Comparison of ENCODE assay signal across 2 cellular contexts in the genomic region with DNA sequence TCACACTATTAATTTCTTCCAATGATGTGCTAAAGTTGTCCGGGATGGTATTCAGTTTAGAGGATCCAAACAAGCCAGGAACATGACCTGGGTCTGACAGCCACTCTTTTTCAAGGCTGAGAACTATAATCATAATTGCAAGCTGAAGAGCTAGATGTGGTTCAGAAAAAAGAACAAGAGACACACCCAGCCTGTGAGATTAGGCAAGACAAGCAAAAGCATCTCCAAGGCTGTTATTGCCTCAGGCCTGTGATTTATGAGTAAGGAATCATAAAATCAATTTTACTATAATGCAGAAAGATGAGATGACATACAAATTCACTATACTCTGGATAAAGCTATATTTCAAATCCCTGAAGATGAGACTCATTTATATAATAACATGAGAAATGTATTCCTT.
TF ChIP-seq lines count a peak whose summit lies in the region.

No MANE protein-coding gene starts in this region.

TF ChIP-seq in endothelial cell of umbilical vein, 7 proteins besides CTCF, POLR2A, EP300 and RAD21:
- no peak for TF ChIP-seq EZH2 (IDR thresholded peaks at IDR 0.05; ENCODE audit: borderline replicate concordance, low read depth, low read length, severe bottlenecking)
- no peak for TF ChIP-seq POLR2AphosphoS5 (IDR thresholded peaks at IDR 0.05; ENCODE audit: insufficient read depth, low read depth, low read length)
- TF ChIP-seq JUN (IDR thresholded peaks at IDR 0.05; ENCODE audit: borderline replicate concordance, insufficient read depth, insufficient read length, low read depth): no peak
- TF ChIP-seq, protein P1, sequence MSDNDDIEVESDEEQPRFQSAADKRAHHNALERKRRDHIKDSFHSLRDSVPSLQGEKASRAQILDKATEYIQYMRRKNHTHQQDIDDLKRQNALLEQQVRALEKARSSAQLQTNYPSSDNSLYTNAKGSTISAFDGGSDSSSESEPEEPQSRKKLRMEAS (IDR thresholded peaks at IDR 0.05; ENCODE audit: insufficient read depth, insufficient read length): no peak
- no peak for TF ChIP-seq FOS (IDR thresholded peaks at IDR 0.05; ENCODE audit: borderline replicate concordance, insufficient read depth, low read length)
- TF ChIP-seq MYC (IDR thresholded peaks at IDR 0.05; ENCODE audit: low read depth, low read length): no peak
- no peak for TF ChIP-seq GATA2 (IDR thresholded peaks at IDR 0.05; ENCODE audit: insufficient read depth, insufficient read length, low read depth, low read length)

TF ChIP-seq in HepG2, 621 proteins besides CTCF, POLR2A, EP300 and RAD21:
- TF ChIP-seq SMYD3 (CRISPR knock-in tag; IDR thresholded peaks at IDR 0.05) (no peak), FOSL2 (CRISPR knock-in tag; IDR thresholded peaks at IDR 0.05) (no peak), JUNB (CRISPR knock-in tag; IDR thresholded peaks at IDR 0.05; ENCODE audit: borderline replicate concordance) (no peak)
- TF ChIP-seq, protein P2, sequence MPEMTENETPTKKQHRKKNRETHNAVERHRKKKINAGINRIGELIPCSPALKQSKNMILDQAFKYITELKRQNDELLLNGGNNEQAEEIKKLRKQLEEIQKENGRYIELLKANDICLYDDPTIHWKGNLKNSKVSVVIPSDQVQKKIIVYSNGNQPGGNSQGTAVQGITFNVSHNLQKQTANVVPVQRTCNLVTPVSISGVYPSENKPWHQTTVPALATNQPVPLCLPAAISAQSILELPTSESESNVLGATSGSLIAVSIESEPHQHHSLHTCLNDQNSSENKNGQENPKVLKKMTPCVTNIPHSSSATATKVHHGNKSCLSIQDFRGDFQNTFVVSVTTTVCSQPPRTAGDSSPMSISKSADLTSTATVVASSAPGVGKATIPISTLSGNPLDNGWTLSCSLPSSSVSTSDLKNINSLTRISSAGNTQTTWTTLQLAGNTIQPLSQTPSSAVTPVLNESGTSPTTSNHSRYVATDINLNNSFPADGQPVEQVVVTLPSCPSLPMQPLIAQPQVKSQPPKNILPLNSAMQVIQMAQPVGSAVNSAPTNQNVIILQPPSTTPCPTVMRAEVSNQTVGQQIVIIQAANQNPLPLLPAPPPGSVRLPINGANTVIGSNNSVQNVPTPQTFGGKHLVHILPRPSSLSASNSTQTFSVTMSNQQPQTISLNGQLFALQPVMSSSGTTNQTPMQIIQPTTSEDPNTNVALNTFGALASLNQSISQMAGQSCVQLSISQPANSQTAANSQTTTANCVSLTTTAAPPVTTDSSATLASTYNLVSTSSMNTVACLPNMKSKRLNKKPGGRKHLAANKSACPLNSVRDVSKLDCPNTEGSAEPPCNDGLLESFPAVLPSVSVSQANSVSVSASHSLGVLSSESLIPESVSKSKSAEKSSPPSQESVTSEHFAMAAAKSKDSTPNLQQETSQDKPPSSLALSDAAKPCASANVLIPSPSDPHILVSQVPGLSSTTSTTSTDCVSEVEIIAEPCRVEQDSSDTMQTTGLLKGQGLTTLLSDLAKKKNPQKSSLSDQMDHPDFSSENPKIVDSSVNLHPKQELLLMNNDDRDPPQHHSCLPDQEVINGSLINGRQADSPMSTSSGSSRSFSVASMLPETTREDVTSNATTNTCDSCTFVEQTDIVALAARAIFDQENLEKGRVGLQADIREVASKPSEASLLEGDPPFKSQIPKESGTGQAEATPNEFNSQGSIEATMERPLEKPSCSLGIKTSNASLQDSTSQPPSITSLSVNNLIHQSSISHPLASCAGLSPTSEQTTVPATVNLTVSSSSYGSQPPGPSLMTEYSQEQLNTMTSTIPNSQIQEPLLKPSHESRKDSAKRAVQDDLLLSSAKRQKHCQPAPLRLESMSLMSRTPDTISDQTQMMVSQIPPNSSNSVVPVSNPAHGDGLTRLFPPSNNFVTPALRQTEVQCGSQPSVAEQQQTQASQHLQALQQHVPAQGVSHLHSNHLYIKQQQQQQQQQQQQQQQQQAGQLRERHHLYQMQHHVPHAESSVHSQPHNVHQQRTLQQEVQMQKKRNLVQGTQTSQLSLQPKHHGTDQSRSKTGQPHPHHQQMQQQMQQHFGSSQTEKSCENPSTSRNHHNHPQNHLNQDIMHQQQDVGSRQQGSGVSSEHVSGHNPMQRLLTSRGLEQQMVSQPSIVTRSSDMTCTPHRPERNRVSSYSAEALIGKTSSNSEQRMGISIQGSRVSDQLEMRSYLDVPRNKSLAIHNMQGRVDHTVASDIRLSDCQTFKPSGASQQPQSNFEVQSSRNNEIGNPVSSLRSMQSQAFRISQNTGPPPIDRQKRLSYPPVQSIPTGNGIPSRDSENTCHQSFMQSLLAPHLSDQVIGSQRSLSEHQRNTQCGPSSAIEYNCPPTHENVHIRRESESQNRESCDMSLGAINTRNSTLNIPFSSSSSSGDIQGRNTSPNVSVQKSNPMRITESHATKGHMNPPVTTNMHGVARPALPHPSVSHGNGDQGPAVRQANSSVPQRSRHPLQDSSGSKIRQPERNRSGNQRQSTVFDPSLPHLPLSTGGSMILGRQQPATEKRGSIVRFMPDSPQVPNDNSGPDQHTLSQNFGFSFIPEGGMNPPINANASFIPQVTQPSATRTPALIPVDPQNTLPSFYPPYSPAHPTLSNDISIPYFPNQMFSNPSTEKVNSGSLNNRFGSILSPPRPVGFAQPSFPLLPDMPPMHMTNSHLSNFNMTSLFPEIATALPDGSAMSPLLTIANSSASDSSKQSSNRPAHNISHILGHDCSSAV (CRISPR knock-in tag; IDR thresholded peaks at IDR 0.05; ENCODE audit: borderline replicate concordance): no peak
